In the genomic region with DNA sequence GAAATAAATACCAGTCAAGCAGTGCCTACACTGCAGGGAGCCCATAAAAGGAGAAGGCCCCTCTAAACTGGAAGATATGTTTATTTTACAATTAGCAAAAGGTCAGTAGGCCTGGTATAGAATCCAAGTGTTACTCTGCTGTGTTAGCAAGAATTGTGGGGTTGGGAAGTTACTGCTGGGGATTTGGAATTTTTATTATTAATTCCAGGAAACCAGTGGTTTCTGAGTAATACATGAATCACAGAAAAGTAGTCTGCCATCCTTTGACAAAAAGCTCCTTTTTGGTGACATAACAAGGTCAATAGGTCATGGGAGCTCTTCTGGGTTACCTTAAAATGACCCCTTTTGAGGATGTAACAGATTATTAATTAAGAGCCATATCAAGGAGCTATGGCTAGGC, we compare ENCODE assay signal across 13 cellular contexts.
DNase-seq lines count a peak whose midpoint lies in the region; ATAC-seq and TF ChIP-seq lines count a peak whose summit lies in the region.
"Had no signal": no experiment of that assay in that cellular context is flagged by ENCODE, and none has a peak within 500 bp of the region (broad histone marks: within the 10 kb centered on the region; RNA-seq: fewer than 3 reads in every experiment).

No MANE protein-coding gene starts in this region.

- H3K4me1 ChIP-seq in HCT116 (ENCODE audit: control insufficient read depth in 1 of 2, insufficient read depth in 2 of 2, low read length in 2 of 2) (peaks cover 0 to 24% of the 10 kb centered on the region in 2 experiments; a peak in 2 of 4 replicates), SK-N-SH (ENCODE audit: control insufficient read depth in 1 of 2, insufficient read depth in 2 of 2, low read depth in 1 of 2, low read length in 1 of 2) (peaks cover 0 to 8% of the 10 kb centered on the region in 2 experiments; a peak in 1 of 4 replicates)

- H3K36me3 ChIP-seq in HCT116 (ENCODE audit: control insufficient read depth in 1 of 2, insufficient read depth in 2 of 2, low read length in 2 of 2) (no peaks in the 10 kb centered on the region), SK-N-SH (replicated peaks in 1 of 2; ENCODE audit: control insufficient read depth in 1 of 2, insufficient read depth in 2 of 2, low read length in 1 of 2) (no peaks in the 10 kb centered on the region)

- peaks cover 0 to 4% of the 10 kb centered on the region in 2 experiments; a peak in 1 of 4 replicates for H3K9me3 ChIP-seq in HCT116 (ENCODE audit: control insufficient read depth in 1 of 2, insufficient read depth in 1 of 2, low read depth in 1 of 2, low read length in 2 of 2)
- H3K9me3 ChIP-seq in SK-N-SH: no peaks in the 10 kb centered on the region

- H4K20me1 ChIP-seq in HCT116 (ENCODE audit: insufficient read depth) (no peaks in the 10 kb centered on the region), SK-N-SH (ENCODE audit: insufficient read depth) (no peaks in the 10 kb centered on the region)

- H3K36me3 Mint-ChIP-seq in type B pancreatic cell: no peaks in the 10 kb centered on the region
- H3K36me3 Mint-ChIP-seq: mesothelial cell of epicardium had no signal

- CTCF ChIA-PET in HCT116 (lab: Charles Lee): no interaction called here
- CTCF ChIA-PET in SK-N-SH (lab: Yijun Ruan, JAX): interaction anchor here (0.6 kb wide), 1 partner anchor 1031 kb away, joined by 3 read pairs; no protein-coding TSS in a partner anchor

- no TSS peak for BruUV-seq in HCT116 (replicated peaks; lab: Mats Ljungman, UMichigan)

- H3K9me2 ChIP-seq in HCT116 (ENCODE audit: insufficient read depth): no peaks in the 10 kb centered on the region
- no peaks in the 10 kb centered on the region for H3K9me2 ChIP-seq in SK-N-SH

- intact Hi-C loops in HCT116 (cut with micrococcal nuclease): no loop called here

- H3K27ac ChIP-seq in HCT116 (ENCODE audit: low read depth, low read length) (no peak overlapping the region), SK-N-SH (ENCODE audit: low read depth in 2 of 2, low read length in 1 of 2) (peak overlapping the region in 1 of 2 experiments; percentile 54; a peak in 2 of 4 replicates)

- peaks cover 4% of the 10 kb centered on the region for H3K27me3 Mint-ChIP-seq in type B pancreatic cell
- H3K27me3 Mint-ChIP-seq: activated T-cell treated with anti-CD3 and anti-CD28 coated beads, Interleukin-2, amount 50 U/mL, for 24 hours had no signal

- H3K79me2 ChIP-seq in HCT116 (ENCODE audit: insufficient read depth, low read length) (no peaks in the 10 kb centered on the region), SK-N-SH (ENCODE audit: insufficient read depth) (no peaks in the 10 kb centered on the region)

- no peak overlapping the region for H3K4me3 Mint-ChIP-seq in type B pancreatic cell
- H3K4me3 Mint-ChIP-seq: activated T-cell treated with anti-CD3 and anti-CD28 coated beads, Interleukin-2, amount 50 U/mL, for 24 hours; mesothelial cell of epicardium had no signal

- H3K9me3 Mint-ChIP-seq in type B pancreatic cell: peaks cover 8% of the 10 kb centered on the region
- H3K9me3 Mint-ChIP-seq: activated T-cell treated with anti-CD3 and anti-CD28 coated beads, Interleukin-2, amount 50 U/mL, for 24 hours had no signal

- no peaks in the 10 kb centered on the region for H3K4me1 Mint-ChIP-seq in type B pancreatic cell (ENCODE audit: unreplicated experiment)
- H3K4me1 Mint-ChIP-seq: mesothelial cell of epicardium had no signal

- no peak overlapping the region for H3K9ac ChIP-seq in HCT116 (ENCODE audit: low read length)
- H3K9ac ChIP-seq in SK-N-SH: no peak overlapping the region

- no peaks in the 10 kb centered on the region for H3K27me3 ChIP-seq in HCT116 (ENCODE audit: insufficient read depth, low read length)
- H3K27me3 ChIP-seq in SK-N-SH (ENCODE audit: insufficient read depth): no peaks in the 10 kb centered on the region

- peak in 1 of 2 experiments; percentile 73; a peak in 2 of 4 replicates for TF ChIP-seq EP300 in SK-N-SH (IDR thresholded peaks at IDR 0.05; ENCODE audit: borderline replicate concordance in 1 of 2, low read depth in 1 of 2, low read length in 1 of 2)

- no peak overlapping the region for H3K4me3 ChIP-seq in HCT116 (replicated peaks in 1 of 2; ENCODE audit: low read depth in 1 of 2, low read length in 2 of 2)
- no peak overlapping the region for H3K4me3 ChIP-seq in SK-N-SH (ENCODE audit: low read depth in 2 of 2, low read length in 1 of 2)
- no peak overlapping the region for H3K4me3 ChIP-seq in fibroblast of villous mesenchyme (ENCODE audit: low read depth, low read length)

- H3K4me2 ChIP-seq in HCT116 (ENCODE audit: low read length) (peak overlapping the region; percentile 29; the same call in 1 of the 2 replicates), SK-N-SH (peak overlapping the region; percentile 44; the same call in 1 of the 2 replicates)

- H2AFZ ChIP-seq in HCT116 (ENCODE audit: low read depth, low read length, poor library complexity, severe bottlenecking) (no peak overlapping the region), SK-N-SH (ENCODE audit: low read depth) (no peak overlapping the region)

- TF ChIP-seq POLR2A in HCT116 (IDR thresholded peaks at IDR 0.05; ENCODE audit: borderline replicate concordance, extremely low read depth, insufficient read depth, insufficient read length): no peak

- H3F3A ChIP-seq in SK-N-SH (replicated peaks; ENCODE audit: insufficient read depth): peaks cover 5% of the 10 kb centered on the region

- TF ChIP-seq CTCF in HCT116 (IDR thresholded peaks at IDR 0.05 in 2 of 3, conservative IDR thresholded peaks at IDR 0.05 in 1 of 3; ENCODE audit: borderline replicate concordance in 1 of 3, insufficient read depth in 1 of 3, low read depth in 2 of 3, low read length in 2 of 3) (no peak), SK-N-SH (IDR thresholded peaks at IDR 0.05) (no peak), fibroblast of villous mesenchyme (IDR thresholded peaks at IDR 0.05; ENCODE audit: insufficient read depth, low read depth, low read length) (no peak), type B pancreatic cell (conservative IDR thresholded peaks at IDR 0.05) (no peak)

- RAD21 ChIA-PET in HCT116 (lab: Charles Lee; ENCODE audit: low non-redundant PET in 1 of 2, low total read pairs in 2 of 2, uncharacterized antibody in 2 of 2, unreplicated experiment in 2 of 2): no interaction called here

- DNase-seq in A172 (ENCODE audit: low spot score): peak; percentile 93
- DNase-seq in HCT116 (ENCODE audit: low read depth, low spot score): no peak
- no peak for DNase-seq in SK-N-SH
- DNase-seq in fibroblast of villous mesenchyme (ENCODE audit: low read depth): peak; percentile 77
- DNase-seq in activated T-cell treated with anti-CD3 and anti-CD28 coated beads, Interleukin-2, amount 50 U/mL, for 1 hour: no peak
- no peak for DNase-seq in type B pancreatic cell (ENCODE audit: extremely low spot score, unreplicated experiment)
- DNase-seq: activated CD4-positive, alpha-beta T cell treated with anti-CD3 and anti-CD28 coated beads for 1 hour; activated T-cell treated with anti-CD3 and anti-CD28 coated beads, Interleukin-2, amount 50 U/mL, for 24 hours; anterior cingulate cortex; NCI-H187 treated with DMSO at 0.1 percent for 48 hours had no signal

- no peak overlapping the region for H3K27ac Mint-ChIP-seq in type B pancreatic cell
- H3K27ac Mint-ChIP-seq: activated T-cell treated with anti-CD3 and anti-CD28 coated beads, Interleukin-2, amount 50 U/mL, for 24 hours; mesothelial cell of epicardium had no signal

- TF ChIP-seq RAD21 in HCT116 (IDR thresholded peaks at IDR 0.05; ENCODE audit: low read depth) (no peak), SK-N-SH (IDR thresholded peaks at IDR 0.05; ENCODE audit: low read length) (no peak)

- POLR2A ChIA-PET in HCT116 (lab: Charles Lee): no interaction called here
- POLR2A ChIA-PET in SK-N-SH (lab: Yijun Ruan, JAX): no interaction called here

- no peak for ATAC-seq in HCT116
- ATAC-seq in GM18870 (IDR thresholded peaks at IDR 0.05; ENCODE audit: unreplicated experiment): no peak
- ATAC-seq in GM18517 (IDR thresholded peaks at IDR 0.05; ENCODE audit: unreplicated experiment): no peak

TF ChIP-seq in HCT116, 20 proteins besides CTCF, POLR2A, EP300 and RAD21 (continues in another document):
- no peak for TF ChIP-seq SIN3A (IDR thresholded peaks at IDR 0.05; ENCODE audit: low read depth)
- no peak for TF ChIP-seq EZH2 (IDR thresholded peaks at IDR 0.05)
- TF ChIP-seq POLR2AphosphoS5 (IDR thresholded peaks at IDR 0.05; ENCODE audit: low read depth, low read length): no peak
- peak; percentile 36; the same call in 1 of the 2 replicates for TF ChIP-seq SP1 (IDR thresholded peaks at IDR 0.05; ENCODE audit: low read depth)
- no peak for TF ChIP-seq CEBPB (IDR thresholded peaks at IDR 0.05; ENCODE audit: low read depth)
- peak; percentile 39 for TF ChIP-seq JUND (IDR thresholded peaks at IDR 0.05)
- TF ChIP-seq ZFX (IDR thresholded peaks at IDR 0.05): no peak
- no peak for TF ChIP-seq CBX3 (IDR thresholded peaks at IDR 0.05; ENCODE audit: low read depth)
- TF ChIP-seq FOSL1 (IDR thresholded peaks at IDR 0.05; ENCODE audit: low read depth): peak; percentile 59
- TF ChIP-seq, protein P1, sequence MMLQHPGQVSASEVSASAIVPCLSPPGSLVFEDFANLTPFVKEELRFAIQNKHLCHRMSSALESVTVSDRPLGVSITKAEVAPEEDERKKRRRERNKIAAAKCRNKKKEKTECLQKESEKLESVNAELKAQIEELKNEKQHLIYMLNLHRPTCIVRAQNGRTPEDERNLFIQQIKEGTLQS (IDR thresholded peaks at IDR 0.05): no peak
- no peak for TF ChIP-seq ELF1 (IDR thresholded peaks at IDR 0.05; ENCODE audit: borderline replicate concordance, low read depth)

TF ChIP-seq in SK-N-SH, 30 proteins besides CTCF, POLR2A, EP300 and RAD21 (continues in another document):
- no peak for TF ChIP-seq EZH2phosphoT487 (IDR thresholded peaks at IDR 0.05; ENCODE audit: borderline replicate concordance, low read depth)
- no peak for TF ChIP-seq RCOR1 (IDR thresholded peaks at IDR 0.05; ENCODE audit: low read length)
- TF ChIP-seq GABPA (IDR thresholded peaks at IDR 0.05; ENCODE audit: low read depth): no peak
- TF ChIP-seq SIN3A (IDR thresholded peaks at IDR 0.05; ENCODE audit: borderline replicate concordance, low read depth, low read length): no peak
- peak; percentile 89 for TF ChIP-seq FOSL2 (IDR thresholded peaks at IDR 0.05; ENCODE audit: borderline replicate concordance, low read depth)
- TF ChIP-seq IRF3 (IDR thresholded peaks at IDR 0.05; ENCODE audit: low read depth, low read length): no peak
- TF ChIP-seq NRF1 (IDR thresholded peaks at IDR 0.05; ENCODE audit: low read depth, low read length): no peak

Comparison
In these comparisons a context has a peak if more than half of its experiments do, and no peak if none do; other contexts are left out.
1. DNase-seq: peak in A172 (single experiment) and fibroblast of villous mesenchyme (single experiment); none in HCT116 (single experiment), SK-N-SH (single experiment), activated T-cell treated with anti-CD3 and anti-CD28 coated beads, Interleukin-2, amount 50 U/mL, for 1 hour (single experiment) and type B pancreatic cell (single experiment).